In genomic region chr7:155213385-155213784, GRCh38 we compare ENCODE assay signal across 17 cellular contexts.
DNase-seq lines count a peak whose midpoint lies in the region; ATAC-seq and TF ChIP-seq lines count a peak whose summit lies in the region.
"Had no signal": no experiment of that assay in that cellular context is flagged by ENCODE, and none has a peak within 500 bp of the region (broad histone marks: within the 10 kb centered on the region; RNA-seq: fewer than 3 reads in every experiment).

No MANE protein-coding gene starts in this region.

- H3K4me2 ChIP-seq in hepatocyte: no peak overlapping the region

- intact Hi-C loops in cardiac septum (cut with DNase I): loop anchor here (5.0 kb wide), 1 partner anchor 39 kb away; no protein-coding TSS in a partner anchor

- H2AFZ ChIP-seq in hepatocyte: no peak overlapping the region

- peak; percentile 25 for ATAC-seq in activated T-helper 17 cell treated with anti-CD3 and anti-CD28 coated beads, Interleukin-2, amount 50 U/mL, for 72 hours (replicated peaks)
- no peak for ATAC-seq in HG02588 (IDR thresholded peaks at IDR 0.05; ENCODE audit: unreplicated experiment)
- ATAC-seq: Right ventricle myocardium inferior had no signal

- no peaks in the 10 kb centered on the region for H4K20me1 ChIP-seq in hepatocyte (ENCODE audit: insufficient read depth, poor library complexity, severe bottlenecking)

- H3K4me1 Mint-ChIP-seq in activated T-helper 17 cell treated with anti-CD3 and anti-CD28 coated beads, Interleukin-2, amount 50 U/mL, for 72 hours: peaks cover 8% of the 10 kb centered on the region
- H3K4me1 Mint-ChIP-seq in type B pancreatic cell (ENCODE audit: unreplicated experiment): peaks cover 19% of the 10 kb centered on the region
- H3K4me1 Mint-ChIP-seq: central memory CD8-positive, alpha-beta T cell had no signal

- WGBS in hepatocyte (ENCODE audit: low lambda C conversion rate, missing lambda C conversion rate): 92% methylated on average over 4 of the region's 4 CpGs

- no peak overlapping the region for H3K27ac Mint-ChIP-seq in activated T-helper 17 cell treated with anti-CD3 and anti-CD28 coated beads, Interleukin-2, amount 50 U/mL, for 72 hours
- H3K27ac Mint-ChIP-seq in type B pancreatic cell: peak overlapping the region; percentile 99
- H3K27ac Mint-ChIP-seq: activated naive CD4-positive, alpha-beta T cell treated with anti-CD3 and anti-CD28 coated beads for 36 hours had no signal

- H3K36me3 ChIP-seq in hepatocyte (replicated peaks; ENCODE audit: insufficient read depth, low read depth): no peaks in the 10 kb centered on the region

- H3K9me3 ChIP-seq in hepatocyte (ENCODE audit: low read depth): no peaks in the 10 kb centered on the region

- H3K27ac ChIP-seq in hepatocyte: peak overlapping the region; percentile 21

- no peaks in the 10 kb centered on the region for H3K9me2 ChIP-seq in hepatocyte (replicated peaks; ENCODE audit: insufficient read depth)

- no peaks in the 10 kb centered on the region for H3K9me3 Mint-ChIP-seq in activated T-helper 17 cell treated with anti-CD3 and anti-CD28 coated beads, Interleukin-2, amount 50 U/mL, for 72 hours
- no peaks in the 10 kb centered on the region for H3K9me3 Mint-ChIP-seq in type B pancreatic cell
- H3K9me3 Mint-ChIP-seq: activated naive CD4-positive, alpha-beta T cell treated with anti-CD3 and anti-CD28 coated beads for 36 hours; central memory CD8-positive, alpha-beta T cell; neural crest cell had no signal

- H3K4me1 ChIP-seq in hepatocyte (ENCODE audit: insufficient read depth): peaks cover 15% of the 10 kb centered on the region

- H3K27me3 ChIP-seq in hepatocyte: no peaks in the 10 kb centered on the region

- no peak overlapping the region for H3K4me3 ChIP-seq in hepatocyte

- DNase-seq in activated effector memory CD4-positive, alpha-beta T cell treated with anti-CD3 and anti-CD28 coated beads, Interleukin-2, amount 50 U/mL, for 16 hours: peak; percentile 61
- no peak for DNase-seq in activated effector memory CD4-positive, alpha-beta T cell treated with Interleukin-2 at 50 U/mL for 16 hours
- DNase-seq in hepatocyte (ENCODE audit: low spot score): no peak
- no peak for DNase-seq in type B pancreatic cell (ENCODE audit: extremely low spot score, unreplicated experiment)
- no peak for DNase-seq in cardiac septum (ENCODE audit: low spot score)
- DNase-seq in cortex of kidney (lab: John Stamatoyannopoulos, UW): no peak
- DNase-seq: activated naive CD4-positive, alpha-beta T cell treated with anti-CD3 and anti-CD28 coated beads for 36 hours; DMS153; KBM-7; NCI-H146; NCI-H510A treated with DMSO at 0.1 percent for 48 hours; T1000 had no signal

- no peaks in the 10 kb centered on the region for H3K79me2 ChIP-seq in hepatocyte

- TF ChIP-seq CTCF in hepatocyte (IDR thresholded peaks at IDR 0.05; ENCODE audit: poor library complexity): no peak
- no peak for TF ChIP-seq CTCF in type B pancreatic cell (conservative IDR thresholded peaks at IDR 0.05)

- H3K4me3 Mint-ChIP-seq in activated T-helper 17 cell treated with anti-CD3 and anti-CD28 coated beads, Interleukin-2, amount 50 U/mL, for 72 hours: no peak overlapping the region
- H3K4me3 Mint-ChIP-seq in type B pancreatic cell: peak overlapping the region; percentile 90
- H3K4me3 Mint-ChIP-seq: activated naive CD4-positive, alpha-beta T cell treated with anti-CD3 and anti-CD28 coated beads for 36 hours; central memory CD8-positive, alpha-beta T cell; neural crest cell had no signal

- peaks cover 15% of the 10 kb centered on the region for H3K27me3 Mint-ChIP-seq in activated T-helper 17 cell treated with anti-CD3 and anti-CD28 coated beads, Interleukin-2, amount 50 U/mL, for 72 hours
- H3K27me3 Mint-ChIP-seq in type B pancreatic cell: peaks cover 3% of the 10 kb centered on the region

- no peaks in the 10 kb centered on the region for H3K36me3 Mint-ChIP-seq in activated T-helper 17 cell treated with anti-CD3 and anti-CD28 coated beads, Interleukin-2, amount 50 U/mL, for 72 hours (ENCODE audit: low read depth)
- no peaks in the 10 kb centered on the region for H3K36me3 Mint-ChIP-seq in type B pancreatic cell
